8 cellular contexts compared by ENCODE assay signal in genomic region chr3:196942915-196943277, GRCh38. TPM values are rescaled to one million over a fixed set of nuclear protein-coding genes. Genes with fewer than 3 reads are reported as not detected.
DNase-seq lines count a peak whose midpoint lies in the region; ATAC-seq and TF ChIP-seq lines count a peak whose summit lies in the region.

No MANE protein-coding gene starts in this region.

- H3K27me3 Mint-ChIP-seq in activated CD8-positive, alpha-beta memory T cell treated with anti-CD3 and anti-CD28 coated beads, Interleukin-2, amount 10 ng/mL, durations not matched to agents 7 days and 5 days: no peaks in the 10 kb centered on the region

- peak overlapping the region; percentile 93 for H2AFZ ChIP-seq in neuronal stem cell (ENCODE audit: low read length)

- H3K18ac ChIP-seq in neuronal stem cell (ENCODE audit: low read length): no peak overlapping the region

- H3K36me3 ChIP-seq in neuronal stem cell (replicated peaks in 1 of 2; ENCODE audit: control insufficient read depth in 2 of 2, insufficient read depth in 2 of 2, low read length in 2 of 2): peaks cover 2 to 36% of the 10 kb centered on the region in 2 donors

- no peak overlapping the region for H2BK12ac ChIP-seq in neuronal stem cell (ENCODE audit: low read length)

- TF ChIP-seq CTCF in fibroblast of villous mesenchyme (IDR thresholded peaks at IDR 0.05; ENCODE audit: insufficient read depth, low read depth, low read length): no peak

- H3K4me2 ChIP-seq in neuronal stem cell (ENCODE audit: insufficient read depth, low read length, poor library complexity, severe bottlenecking): peak overlapping the region; percentile 70

- peak; percentile 52 for DNase-seq in activated CD8-positive, alpha-beta memory T cell treated with anti-CD3 and anti-CD28 coated beads, Interleukin-2, amount 10 ng/mL, durations not matched to agents 7 days and 5 days
- DNase-seq in activated CD8-positive, alpha-beta memory T cell treated with anti-CD3 and anti-CD28 coated beads for 24 hours: no peak
- peak; percentile 57 for DNase-seq in UCSD-AML1 (lab: John Stamatoyannopoulos, UW; ENCODE audit: unreplicated experiment)
- peak; percentile 42 for DNase-seq in fibroblast of villous mesenchyme (ENCODE audit: low read depth)
- no peak for DNase-seq in neuronal stem cell (ENCODE audit: low spot score)
- DNase-seq in ureter (ENCODE audit: low spot score): no peak
- no peak for DNase-seq in 8988T

- H3K4me3 ChIP-seq in fibroblast of villous mesenchyme (ENCODE audit: low read depth, low read length) (peak overlapping the region; percentile 99), neuronal stem cell (ENCODE audit: low read length in 2 of 2) (peak overlapping the region; percentile 70 to 100)

- H2BK120ac ChIP-seq in neuronal stem cell (ENCODE audit: low read depth, low read length): no peak overlapping the region

- WGBS in neuronal stem cell (ENCODE audit: extremely low coverage in 2 of 2, insufficient read length in 2 of 2, insufficient replicate concordance in 1 of 2), 2 donors: no CpG with 5 or more reads among the region's 25 CpGs

- peak; percentile 11 for ATAC-seq in activated CD8-positive, alpha-beta memory T cell treated with anti-CD3 and anti-CD28 coated beads, Interleukin-2, amount 10 ng/mL, durations not matched to agents 7 days and 5 days
- ATAC-seq in HG03159 (IDR thresholded peaks at IDR 0.05; ENCODE audit: unreplicated experiment): peak; percentile 19

- H3K4ac ChIP-seq in neuronal stem cell (ENCODE audit: low read length): no peak overlapping the region

- no peaks in the 10 kb centered on the region for H3K27me3 ChIP-seq in neuronal stem cell (ENCODE audit: control insufficient read depth in 3 of 3, insufficient read depth in 3 of 3, low read depth in 1 of 3, low read length in 3 of 3)

- peak overlapping the region; percentile 87 for H3K4me3 Mint-ChIP-seq in activated CD8-positive, alpha-beta memory T cell treated with anti-CD3 and anti-CD28 coated beads, Interleukin-2, amount 10 ng/mL, durations not matched to agents 7 days and 5 days

- no peaks in the 10 kb centered on the region for H3K9me3 ChIP-seq in neuronal stem cell (replicated peaks in 1 of 2; ENCODE audit: control insufficient read depth in 2 of 2, insufficient read depth in 1 of 2, low read depth in 1 of 2, low read length in 2 of 2)

- peak overlapping the region; percentile 95 for H3K23ac ChIP-seq in neuronal stem cell (ENCODE audit: low read depth, low read length, poor library complexity)

- peaks cover 0 to 11% of the 10 kb centered on the region in 2 donors for H3K4me1 ChIP-seq in neuronal stem cell (ENCODE audit: control insufficient read depth in 2 of 2, insufficient read depth in 1 of 2, low read depth in 1 of 2, low read length in 2 of 2)

- H3K27ac Mint-ChIP-seq in activated CD8-positive, alpha-beta memory T cell treated with anti-CD3 and anti-CD28 coated beads, Interleukin-2, amount 10 ng/mL, durations not matched to agents 7 days and 5 days: peak overlapping the region; percentile 92

- H4K91ac ChIP-seq in neuronal stem cell (ENCODE audit: low read depth, low read length, poor library complexity): no peak overlapping the region

- peak overlapping the region; percentile 99 for H3K9ac ChIP-seq in neuronal stem cell (ENCODE audit: low read depth, low read length, poor library complexity)

- no peak overlapping the region for H2BK15ac ChIP-seq in neuronal stem cell (ENCODE audit: low read length)

- peak overlapping the region; percentile 68 for H2AK5ac ChIP-seq in neuronal stem cell (ENCODE audit: low read depth, low read length)

- H3K14ac ChIP-seq in neuronal stem cell (ENCODE audit: low read length): no peak overlapping the region

- no peaks in the 10 kb centered on the region for H3K9me3 Mint-ChIP-seq in activated CD8-positive, alpha-beta memory T cell treated with anti-CD3 and anti-CD28 coated beads, Interleukin-2, amount 10 ng/mL, durations not matched to agents 7 days and 5 days (ENCODE audit: low read depth)

- H2BK5ac ChIP-seq in neuronal stem cell (ENCODE audit: low read length): peak overlapping the region; percentile 71

- H3K79me1 ChIP-seq in neuronal stem cell (ENCODE audit: low read depth, low read length): peaks cover 2% of the 10 kb centered on the region

- peaks cover 24% of the 10 kb centered on the region for H3K36me3 Mint-ChIP-seq in activated CD8-positive, alpha-beta memory T cell treated with anti-CD3 and anti-CD28 coated beads, Interleukin-2, amount 10 ng/mL, durations not matched to agents 7 days and 5 days

- peak overlapping the region; percentile 50 for H3K27ac ChIP-seq in neuronal stem cell (replicated peaks; ENCODE audit: low read length)

- no peak overlapping the region for H4K8ac ChIP-seq in neuronal stem cell (ENCODE audit: low read depth, low read length)

- CTCF ChIA-PET in activated CD8-positive, alpha-beta memory T cell treated with anti-CD3 and anti-CD28 coated beads, Interleukin-2, amount 10 ng/mL, durations not matched to agents 7 days and 5 days (lab: Charles Lee): interaction anchor here (0.8 to 3.9 kb wide), 17 partner anchors 10 to 374 kb away, joined by 3 to 23 read pairs (median 5); partner anchors contain the start of genes FBXO45, MELTF, PIGZ and SENP5

- H3K4me1 Mint-ChIP-seq in activated CD8-positive, alpha-beta memory T cell treated with anti-CD3 and anti-CD28 coated beads, Interleukin-2, amount 10 ng/mL, durations not matched to agents 7 days and 5 days: peaks cover 50% of the 10 kb centered on the region

RNA-seq across cellular contexts. Expression of gene NCBP2, which starts 0.6 kb away (rescaled TPM):
- 10 to 100 TPM; 52.5 to 68.9 TPM for total RNA-seq in activated CD8-positive, alpha-beta memory T cell treated with anti-CD3 and anti-CD28 coated beads, Interleukin-2, amount 10 ng/mL, durations not matched to agents 7 days and 5 days
- total RNA-seq in fibroblast of villous mesenchyme: 41.2 and 57.9 TPM in 2 replicates
- polyA plus RNA-seq in neuronal stem cell (2013, experiment 1 of 2): 75.1 TPM
- polyA plus RNA-seq in neuronal stem cell (2013, experiment 2 of 2): 77.2 TPM
- 80.9 TPM for total RNA-seq in ureter

RNA-seq across cellular contexts. Expression of gene PIGZ, which starts 25.7 kb away (rescaled TPM):
- 1 to 10 TPM; 1.6 to 2.6 TPM for total RNA-seq in activated CD8-positive, alpha-beta memory T cell treated with anti-CD3 and anti-CD28 coated beads, Interleukin-2, amount 10 ng/mL, durations not matched to agents 7 days and 5 days
- total RNA-seq in fibroblast of villous mesenchyme: 1.3 and 1.7 TPM in 2 replicates
- polyA plus RNA-seq in neuronal stem cell (2013, experiment 1 of 2): 2.0 TPM
- 1.6 TPM for polyA plus RNA-seq in neuronal stem cell (2013, experiment 2 of 2)
- 16.3 TPM for total RNA-seq in ureter

Comparison
In these comparisons a context has a peak if more than half of its experiments do, and no peak if none do; other contexts are left out.
1. DNase-seq: peak in activated CD8-positive, alpha-beta memory T cell treated with anti-CD3 and anti-CD28 coated beads, Interleukin-2, amount 10 ng/mL, durations not matched to agents 7 days and 5 days (single experiment), UCSD-AML1 (single experiment) and fibroblast of villous mesenchyme (single experiment); none in activated CD8-positive, alpha-beta memory T cell treated with anti-CD3 and anti-CD28 coated beads for 24 hours (single experiment), neuronal stem cell (single experiment), ureter (single experiment) and 8988T (single experiment).